Comparison of ENCODE assay signal across 18 cellular contexts in genomic region chr10:113313048-113313611, GRCh38.
DNase-seq lines count a peak whose midpoint lies in the region; ATAC-seq and TF ChIP-seq lines count a peak whose summit lies in the region.
"Had no signal": no experiment of that assay in that cellular context is flagged by ENCODE, and none has a peak within 500 bp of the region (broad histone marks: within the 10 kb centered on the region; RNA-seq: fewer than 3 reads in every experiment).

No MANE protein-coding gene starts in this region.

- no peaks in the 10 kb centered on the region for H3K36me3 ChIP-seq in WERI-Rb-1
- H3K36me3 ChIP-seq: HAP-1 had no signal

- ATAC-seq in HG03460 (IDR thresholded peaks at IDR 0.05; ENCODE audit: unreplicated experiment) = no peak
- ATAC-seq: A549 had no signal

- no peak for TF ChIP-seq CTCF in WERI-Rb-1 (IDR thresholded peaks at IDR 0.05; ENCODE audit: low read depth, low read length)

- no peaks in the 10 kb centered on the region for H3K27me3 ChIP-seq in WERI-Rb-1 (ENCODE audit: insufficient read depth, low read depth, severe bottlenecking)
- H3K27me3 ChIP-seq: BLaER1 had no signal

- H3K27ac ChIP-seq in WERI-Rb-1 = no peak overlapping the region
- H3K27ac ChIP-seq: 22Rv1, A549, BLaER1 had no signal

- peaks cover 4% of the 10 kb centered on the region for H3K9me3 ChIP-seq in WERI-Rb-1 (ENCODE audit: severe bottlenecking)

- peak; percentile 25 for DNase-seq in DMS53 (lab: John Stamatoyannopoulos, UW)
- no peak for DNase-seq in DMS53 treated with DMSO at 0.1 percent for 48 hours (lab: John Stamatoyannopoulos, UW; ENCODE audit: unreplicated experiment)
- peak; percentile 40 for DNase-seq in WERI-Rb-1
- DNase-seq in kidney tubule cell (ENCODE audit: low spot score) = peak; percentile 7
- no peak for DNase-seq in GOT3 (lab: John Stamatoyannopoulos, UW)
- DNase-seq in midbrain (lab: John Stamatoyannopoulos, UW) = no peak
- no peak for DNase-seq in H4 (ENCODE audit: low spot score)
- DNase-seq: CD4-positive, alpha-beta memory T cell; DMS153; DND-41; EL; IMR-90; KBM-7 had no signal

- no peak overlapping the region for H3K4me3 ChIP-seq in WERI-Rb-1 (ENCODE audit: low read depth, low read length)
- H3K4me3 ChIP-seq: A549, BLaER1, HAP-1 had no signal

Comparison
In these comparisons a context has a peak if more than half of its experiments do, and no peak if none do; other contexts are left out.
1. DNase-seq: peak in DMS53 (single experiment), WERI-Rb-1 (single experiment) and kidney tubule cell (single experiment); none in DMS53 treated with DMSO at 0.1 percent for 48 hours (single experiment), GOT3 (single experiment), midbrain (single experiment) and H4 (single experiment).